ENCODE assay signal across 11 cellular contexts in genomic region chr3:194321666-194322640, GRCh38. TPM values are rescaled to one million over a fixed set of nuclear protein-coding genes. Genes with fewer than 3 reads are reported as not detected.
DNase-seq lines count a peak whose midpoint lies in the region; ATAC-seq and TF ChIP-seq lines count a peak whose summit lies in the region.
"Had no signal": no experiment of that assay in that cellular context is flagged by ENCODE, and none has a peak within 500 bp of the region (broad histone marks: within the 10 kb centered on the region; RNA-seq: fewer than 3 reads in every experiment).

No MANE protein-coding gene starts in this region.

- WGBS in esophagus squamous epithelium, 2 donors = 50 to 62% methylated on average over 23 to 26 of the region's 26 CpGs
- 30 to 48% (median 45%) methylated on average over 23 to 26 of the region's 26 CpGs for WGBS in stomach, 5 donors

- H3K27ac ChIP-seq in PC-3 (ENCODE audit: low read length) (peak overlapping the region; percentile 100), esophagus squamous epithelium (peak overlapping the region; percentile 80 to 94 (median 93)), stomach (peak overlapping the region; percentile 78 to 89 (median 82))

- intact Hi-C loops in activated CD8-positive, alpha-beta T cell treated with anti-CD3 and anti-CD28 coated beads for 36 hours (cut with micrococcal nuclease) = no loop called here
- intact Hi-C loops in PC-3 (cut with micrococcal nuclease) = loop anchor here (2.0 to 5.0 kb wide), 4 partner anchors 181 to 450 kb away; no protein-coding TSS in a partner anchor
- intact Hi-C loops in esophagus squamous epithelium (cut with DNase I) = no loop called here
- intact Hi-C loops in stomach (cut with DNase I; ENCODE audit: low total_unique reads) = no loop called here
- intact Hi-C loops in activated T-helper 2 cell treated with anti-CD3 and anti-CD28 coated beads, Interferon-gamma antibody, Interleukin-2, Interleukin-4, amounts not matched to agents 10 μg/mL and 5 μg/mL and 100 μg/mL, durations not matched to agents 14 hours and 24 hours and 36 hours (cut with micrococcal nuclease) = no loop called here

- TSS peak; percentile 65 for BruUV-seq in PC-3 (replicated peaks; lab: Mats Ljungman, UMichigan)

- TF ChIP-seq CTCF in activated CD8-positive, alpha-beta T cell treated with anti-CD3 and anti-CD28 coated beads for 36 hours (IDR thresholded peaks at IDR 0.05) = no peak
- no peak; the same call in 1 of the 2 replicates for TF ChIP-seq CTCF in PC-3 (conservative IDR thresholded peaks at IDR 0.05; ENCODE audit: low read depth, low read length)
- TF ChIP-seq CTCF in esophagus squamous epithelium (IDR thresholded peaks at IDR 0.05) = peak in 1 of 6 experiments; percentile 19
- TF ChIP-seq CTCF in stomach (IDR thresholded peaks at IDR 0.05) = no peak

- H3K27ac Mint-ChIP-seq in activated CD8-positive, alpha-beta T cell treated with anti-CD3 and anti-CD28 coated beads for 36 hours = no peak overlapping the region
- H3K27ac Mint-ChIP-seq in activated CD8-positive, alpha-beta T cell treated with anti-CD3 and anti-CD28 coated beads, Interleukin-2, amount 10 ng/mL, durations not matched to agents 7 days and 5 days = no peak overlapping the region
- no peak overlapping the region for H3K27ac Mint-ChIP-seq in activated T-helper 2 cell treated with anti-CD3 and anti-CD28 coated beads, Interferon-gamma antibody, Interleukin-2, Interleukin-4, amounts not matched to agents 10 μg/mL and 5 μg/mL and 100 μg/mL, durations not matched to agents 14 hours and 24 hours and 36 hours
- no peak overlapping the region for H3K27ac Mint-ChIP-seq in T-helper 2 cell treated with Interferon-gamma antibody and Interleukin-4, amounts not matched to agents 5 μg/mL and 100 μg/mL, for 36 hours

- POLR2A ChIA-PET in activated CD8-positive, alpha-beta T cell treated with anti-CD3 and anti-CD28 coated beads for 36 hours (lab: Charles Lee) = interaction anchor here (0.6 kb wide), 1 partner anchor 13 kb away, joined by 5 read pairs; no protein-coding TSS in a partner anchor
- POLR2A ChIA-PET in activated CD8-positive, alpha-beta T cell treated with anti-CD3 and anti-CD28 coated beads, Interleukin-2, amount 10 ng/mL, durations not matched to agents 7 days and 5 days (lab: Charles Lee) = no interaction called here
- POLR2A ChIA-PET in PC-3 (lab: Charles Lee; ENCODE audit: unreplicated experiment) = interaction anchor here (0.6 to 2.6 kb wide), 9 partner anchors 181 to 447 kb away, joined by 5 to 28 read pairs (median 7); partner anchors contain the start of gene HES1

- H3K79me2 ChIP-seq in PC-3 (ENCODE audit: low read length) = peaks cover 52% of the 10 kb centered on the region

- H3K27me3 ChIP-seq in PC-3 (ENCODE audit: low read length) (no peaks in the 10 kb centered on the region), esophagus squamous epithelium (peaks cover 0 to 29% (median 0%) of the 10 kb centered on the region in 4 donors), stomach (peaks cover 0 to 3% (median 0%) of the 10 kb centered on the region in 3 donors)

- no peaks in the 10 kb centered on the region for H3K9me2 ChIP-seq in PC-3 (replicated peaks; ENCODE audit: low read length)

- peaks cover 11% of the 10 kb centered on the region for H3K4me1 Mint-ChIP-seq in activated CD8-positive, alpha-beta T cell treated with anti-CD3 and anti-CD28 coated beads for 36 hours (ENCODE audit: low read depth)
- no peaks in the 10 kb centered on the region for H3K4me1 Mint-ChIP-seq in activated CD8-positive, alpha-beta T cell treated with anti-CD3 and anti-CD28 coated beads, Interleukin-2, amount 10 ng/mL, durations not matched to agents 7 days and 5 days (ENCODE audit: low read depth)
- H3K4me1 Mint-ChIP-seq in activated T-helper 2 cell treated with anti-CD3 and anti-CD28 coated beads, Interferon-gamma antibody, Interleukin-2, Interleukin-4, amounts not matched to agents 10 μg/mL and 5 μg/mL and 100 μg/mL, durations not matched to agents 14 hours and 24 hours and 36 hours (ENCODE audit: low read depth) = peaks cover 5% of the 10 kb centered on the region
- no peaks in the 10 kb centered on the region for H3K4me1 Mint-ChIP-seq in T-helper 2 cell treated with Interferon-gamma antibody and Interleukin-4, amounts not matched to agents 5 μg/mL and 100 μg/mL, for 36 hours (ENCODE audit: low read depth)

- peaks cover 5% of the 10 kb centered on the region for H3K9me3 Mint-ChIP-seq in activated CD8-positive, alpha-beta T cell treated with anti-CD3 and anti-CD28 coated beads for 36 hours
- peaks cover 7% of the 10 kb centered on the region for H3K9me3 Mint-ChIP-seq in activated CD8-positive, alpha-beta T cell treated with anti-CD3 and anti-CD28 coated beads, Interleukin-2, amount 10 ng/mL, durations not matched to agents 7 days and 5 days (ENCODE audit: insufficient read depth)
- H3K9me3 Mint-ChIP-seq in activated T-helper 2 cell treated with anti-CD3 and anti-CD28 coated beads, Interferon-gamma antibody, Interleukin-2, Interleukin-4, amounts not matched to agents 10 μg/mL and 5 μg/mL and 100 μg/mL, durations not matched to agents 14 hours and 24 hours and 36 hours = peaks cover 14% of the 10 kb centered on the region
- H3K9me3 Mint-ChIP-seq in T-helper 2 cell treated with Interferon-gamma antibody and Interleukin-4, amounts not matched to agents 5 μg/mL and 100 μg/mL, for 36 hours = peaks cover 14% of the 10 kb centered on the region

- H3K27me3 Mint-ChIP-seq in activated CD8-positive, alpha-beta T cell treated with anti-CD3 and anti-CD28 coated beads for 36 hours = peaks cover 15% of the 10 kb centered on the region
- peaks cover 29% of the 10 kb centered on the region for H3K27me3 Mint-ChIP-seq in activated CD8-positive, alpha-beta T cell treated with anti-CD3 and anti-CD28 coated beads, Interleukin-2, amount 10 ng/mL, durations not matched to agents 7 days and 5 days (ENCODE audit: low read depth)
- H3K27me3 Mint-ChIP-seq in activated T-helper 2 cell treated with anti-CD3 and anti-CD28 coated beads, Interferon-gamma antibody, Interleukin-2, Interleukin-4, amounts not matched to agents 10 μg/mL and 5 μg/mL and 100 μg/mL, durations not matched to agents 14 hours and 24 hours and 36 hours (ENCODE audit: low read depth) = peaks cover 33% of the 10 kb centered on the region
- peaks cover 36% of the 10 kb centered on the region for H3K27me3 Mint-ChIP-seq in T-helper 2 cell treated with Interferon-gamma antibody and Interleukin-4, amounts not matched to agents 5 μg/mL and 100 μg/mL, for 36 hours (ENCODE audit: low read depth)

- DNase-seq in activated CD8-positive, alpha-beta T cell treated with anti-CD3 and anti-CD28 coated beads for 36 hours = no peak
- no peak for DNase-seq in activated CD8-positive, alpha-beta T cell treated with anti-CD3 and anti-CD28 coated beads, Interleukin-2, amount 10 ng/mL, durations not matched to agents 7 days and 5 days
- peak; percentile 66 for DNase-seq in PC-3
- no peak for DNase-seq in esophagus squamous epithelium (lab: John Stamatoyannopoulos, UW)
- DNase-seq in stomach = peak; percentile 52
- no peak for DNase-seq in NCI-H1436 (lab: John Stamatoyannopoulos, UW)
- DNase-seq in activated T-helper 2 cell treated with anti-CD3 and anti-CD28 coated beads, Interferon-gamma antibody, Interleukin-2, Interleukin-4, amounts not matched to agents 10 μg/mL and 5 μg/mL and 100 μg/mL, durations not matched to agents 14 hours and 24 hours and 36 hours (ENCODE audit: low spot score) = no peak
- no peak for DNase-seq in T-helper 2 cell treated with Interferon-gamma antibody and Interleukin-4, amounts not matched to agents 5 μg/mL and 100 μg/mL, for 36 hours (ENCODE audit: low spot score)
- DNase-seq: activated gamma-delta T cell treated with Interleukin-2 at 50 U/mL for 16 hours, NCI-H1092 treated with DMSO at 0.1 percent for 48 hours, NCI-H446 had no signal

- peak overlapping the region; percentile 100 for H3K9ac ChIP-seq in PC-3 (ENCODE audit: low read length)

- H3K36me3 Mint-ChIP-seq in activated CD8-positive, alpha-beta T cell treated with anti-CD3 and anti-CD28 coated beads for 36 hours (ENCODE audit: low read depth) = no peaks in the 10 kb centered on the region
- no peaks in the 10 kb centered on the region for H3K36me3 Mint-ChIP-seq in activated CD8-positive, alpha-beta T cell treated with anti-CD3 and anti-CD28 coated beads, Interleukin-2, amount 10 ng/mL, durations not matched to agents 7 days and 5 days (ENCODE audit: low read depth)
- H3K36me3 Mint-ChIP-seq in activated T-helper 2 cell treated with anti-CD3 and anti-CD28 coated beads, Interferon-gamma antibody, Interleukin-2, Interleukin-4, amounts not matched to agents 10 μg/mL and 5 μg/mL and 100 μg/mL, durations not matched to agents 14 hours and 24 hours and 36 hours (ENCODE audit: low read depth) = no peaks in the 10 kb centered on the region
- no peaks in the 10 kb centered on the region for H3K36me3 Mint-ChIP-seq in T-helper 2 cell treated with Interferon-gamma antibody and Interleukin-4, amounts not matched to agents 5 μg/mL and 100 μg/mL, for 36 hours (ENCODE audit: low read depth)

- no peak for TF ChIP-seq POLR2A in esophagus squamous epithelium (IDR thresholded peaks at IDR 0.05)
- no peak for TF ChIP-seq POLR2A in stomach (IDR thresholded peaks at IDR 0.05)

- H3K4me3 ChIP-seq in PC-3 (ENCODE audit: low read length) (peak overlapping the region; percentile 91), esophagus squamous epithelium (peak overlapping the region; percentile 46 to 58 (median 50)), stomach (peak overlapping the region; percentile 9 to 42 (median 38))

- peaks cover 9% of the 10 kb centered on the region for H3F3A ChIP-seq in PC-3 (ENCODE audit: low read length, unreplicated experiment)

- CTCF ChIA-PET in activated CD8-positive, alpha-beta T cell treated with anti-CD3 and anti-CD28 coated beads for 36 hours (lab: Charles Lee) = no interaction called here
- CTCF ChIA-PET in activated CD8-positive, alpha-beta T cell treated with anti-CD3 and anti-CD28 coated beads, Interleukin-2, amount 10 ng/mL, durations not matched to agents 7 days and 5 days (lab: Charles Lee) = interaction anchor here (0.9 kb wide), 1 partner anchor 8 kb away, joined by 3 read pairs; no protein-coding TSS in a partner anchor
- CTCF ChIA-PET in PC-3 (lab: Charles Lee) = interaction anchor here (0.6 to 1.2 kb wide), 4 partner anchors 12 to 541 kb away, joined by 3 to 5 read pairs (median 4); partner anchors contain the start of gene HES1

- H3K4me3 Mint-ChIP-seq in activated CD8-positive, alpha-beta T cell treated with anti-CD3 and anti-CD28 coated beads for 36 hours = peak overlapping the region; percentile 16
- H3K4me3 Mint-ChIP-seq in activated CD8-positive, alpha-beta T cell treated with anti-CD3 and anti-CD28 coated beads, Interleukin-2, amount 10 ng/mL, durations not matched to agents 7 days and 5 days = no peak overlapping the region
- H3K4me3 Mint-ChIP-seq in activated T-helper 2 cell treated with anti-CD3 and anti-CD28 coated beads, Interferon-gamma antibody, Interleukin-2, Interleukin-4, amounts not matched to agents 10 μg/mL and 5 μg/mL and 100 μg/mL, durations not matched to agents 14 hours and 24 hours and 36 hours (ENCODE audit: low read depth) = no peak overlapping the region
- no peak overlapping the region for H3K4me3 Mint-ChIP-seq in T-helper 2 cell treated with Interferon-gamma antibody and Interleukin-4, amounts not matched to agents 5 μg/mL and 100 μg/mL, for 36 hours

- no peak for TF ChIP-seq EP300 in stomach (IDR thresholded peaks at IDR 0.05)

- H3K36me3 ChIP-seq in PC-3 (ENCODE audit: low read depth, low read length) (peaks cover 26% of the 10 kb centered on the region), esophagus squamous epithelium (no peaks in the 10 kb centered on the region), stomach (no peaks in the 10 kb centered on the region)

- peak overlapping the region; percentile 96 for H3K4me2 ChIP-seq in PC-3 (ENCODE audit: low read length)

- no peaks in the 10 kb centered on the region for H3K9me3 ChIP-seq in PC-3 (ENCODE audit: low read length)
- H3K9me3 ChIP-seq in esophagus squamous epithelium = peaks cover 0 to 12% (median 0%) of the 10 kb centered on the region in 3 donors
- H3K9me3 ChIP-seq in stomach = peaks cover 0 to 14% (median 11%) of the 10 kb centered on the region in 4 donors

- H3K4me1 ChIP-seq in PC-3 (ENCODE audit: insufficient read depth, low read length) (peaks cover 44% of the 10 kb centered on the region), esophagus squamous epithelium (peaks cover 12 to 60% (median 20%) of the 10 kb centered on the region in 3 donors), stomach (peaks cover 8 to 45% (median 33%) of the 10 kb centered on the region in 4 donors)

- 0 out of 2 replicates have a peak overlapping the region, but pooled peaks have one; percentile 31 for H2AFZ ChIP-seq in PC-3 (ENCODE audit: low read length)

- peaks cover 9% of the 10 kb centered on the region for H4K20me1 ChIP-seq in PC-3 (ENCODE audit: low read length)

- no peak for ATAC-seq in activated CD8-positive, alpha-beta T cell treated with anti-CD3 and anti-CD28 coated beads for 36 hours
- no peak for ATAC-seq in activated CD8-positive, alpha-beta T cell treated with anti-CD3 and anti-CD28 coated beads, Interleukin-2, amount 10 ng/mL, durations not matched to agents 7 days and 5 days
- ATAC-seq in PC-3 = peak; percentile 9

RNA-seq across cellular contexts. Expression of gene CPN2, which starts 29.2 kb away (rescaled TPM):
- total RNA-seq in activated CD8-positive, alpha-beta T cell treated with anti-CD3 and anti-CD28 coated beads for 36 hours = not detected
- not detected for total RNA-seq in activated CD8-positive, alpha-beta T cell treated with anti-CD3 and anti-CD28 coated beads, Interleukin-2, amount 10 ng/mL, durations not matched to agents 7 days and 5 days
- total RNA-seq in PC-3 (2014; rRNA removed) = 0.07 TPM in 1 of 2 replicates, not detected in the other
- total RNA-seq in esophagus squamous epithelium = not detected
- total RNA-seq in stomach = not detected
- polyA plus RNA-seq in stomach = not detected
- not detected in 2 replicates for total RNA-seq in activated T-helper 2 cell treated with anti-CD3 and anti-CD28 coated beads, Interferon-gamma antibody, Interleukin-2, Interleukin-4, amounts not matched to agents 10 μg/mL and 5 μg/mL and 100 μg/mL, durations not matched to agents 14 hours and 24 hours and 36 hours

RNA-seq across cellular contexts. Expression of gene LRRC15, which starts 47.6 kb away (rescaled TPM):
- total RNA-seq in activated CD8-positive, alpha-beta T cell treated with anti-CD3 and anti-CD28 coated beads for 36 hours = not detected
- total RNA-seq in activated CD8-positive, alpha-beta T cell treated with anti-CD3 and anti-CD28 coated beads, Interleukin-2, amount 10 ng/mL, durations not matched to agents 7 days and 5 days = not detected
- total RNA-seq in PC-3 (2014; rRNA removed) (0.29 and 0.36 TPM in 2 replicates), esophagus squamous epithelium (under 1 TPM in 1 of 4 donors, not detected in 3; 0.38 TPM), stomach (under 1 TPM in 2 of 5 donors, not detected in 3; 0.37 to 0.43 TPM)
- 1 to 10 TPM in 2 of 3 donors, under 1 TPM in 1; 0.03 to 1.7 (median 1.1) TPM for polyA plus RNA-seq in stomach
- not detected in 2 replicates for total RNA-seq in activated T-helper 2 cell treated with anti-CD3 and anti-CD28 coated beads, Interferon-gamma antibody, Interleukin-2, Interleukin-4, amounts not matched to agents 10 μg/mL and 5 μg/mL and 100 μg/mL, durations not matched to agents 14 hours and 24 hours and 36 hours

Comparison
In these comparisons a context has a peak if more than half of its experiments do, and no peak if none do; other contexts are left out.
1. DNase-seq: peak in PC-3 (single experiment) and stomach (single experiment); none in activated CD8-positive, alpha-beta T cell treated with anti-CD3 and anti-CD28 coated beads for 36 hours (single experiment), activated CD8-positive, alpha-beta T cell treated with anti-CD3 and anti-CD28 coated beads, Interleukin-2, amount 10 ng/mL, durations not matched to agents 7 days and 5 days (single experiment), esophagus squamous epithelium (single experiment), NCI-H1436 (single experiment), activated T-helper 2 cell treated with anti-CD3 and anti-CD28 coated beads, Interferon-gamma antibody, Interleukin-2, Interleukin-4, amounts not matched to agents 10 μg/mL and 5 μg/mL and 100 μg/mL, durations not matched to agents 14 hours and 24 hours and 36 hours (single experiment) and T-helper 2 cell treated with Interferon-gamma antibody and Interleukin-4, amounts not matched to agents 5 μg/mL and 100 μg/mL, for 36 hours (single experiment).
2. H3K4me3 ChIP-seq: peak in every context shown above with its lines; median percentile 91 in PC-3; 50 in esophagus squamous epithelium; 38 in stomach.
3. Peak in every context shown above with its lines, with median percentiles within 50 percentile points of each other: H3K27ac ChIP-seq.